Comparison of ENCODE assay signal across 9 cellular contexts in genomic region chr2:84958135-84959044, GRCh38. TPM values are rescaled to one million over a fixed set of nuclear protein-coding genes. Genes with fewer than 3 reads are reported as not detected.
A peak's percentile ranks its signal among the peaks of the same experiment; 100 is the strongest.
DNase-seq lines count a peak whose midpoint lies in the region; ATAC-seq and TF ChIP-seq lines count a peak whose summit lies in the region.
"Had no signal": no experiment of that assay in that cellular context is flagged by ENCODE, and none has a peak within 500 bp of the region (broad histone marks: within the 10 kb centered on the region; RNA-seq: fewer than 3 reads in every experiment).

No MANE protein-coding gene starts in this region.

- H3K27ac ChIP-seq in gastroesophageal sphincter (peak overlapping the region in 3 of 4 donors; percentile 22 to 74 (median 63)), gastrocnemius medialis (peak overlapping the region; percentile 18 to 77 (median 56))

- H3K27me3 ChIP-seq in gastroesophageal sphincter = no peaks in the 10 kb centered on the region
- no peaks in the 10 kb centered on the region for H3K27me3 ChIP-seq in gastrocnemius medialis

- intact Hi-C loops in gastrocnemius medialis (cut with DNase I; ENCODE audit: low total_unique reads) = no loop called here

- 39 to 44% methylated on average over 7 of the region's 10 CpGs for WGBS in gastroesophageal sphincter (ENCODE audit: low coverage in 1 of 2), 2 donors

- peaks cover 0 to 23% (median 9%) of the 10 kb centered on the region in 3 donors for H3K4me1 ChIP-seq in gastroesophageal sphincter
- H3K4me1 ChIP-seq in gastrocnemius medialis = peaks cover 19 to 20% of the 10 kb centered on the region in 2 donors

- no peak for TF ChIP-seq EP300 in gastroesophageal sphincter (IDR thresholded peaks at IDR 0.05)

- no peak for TF ChIP-seq POLR2A in gastroesophageal sphincter (IDR thresholded peaks at IDR 0.05)
- no peak for TF ChIP-seq POLR2A in gastrocnemius medialis (IDR thresholded peaks at IDR 0.05)

- H3K4me3 ChIP-seq in HFF-Myc (replicated peaks; ENCODE audit: low read depth, low read length) = no peak overlapping the region
- H3K4me3 ChIP-seq in gastroesophageal sphincter = no peak overlapping the region
- no peak overlapping the region for H3K4me3 ChIP-seq in gastrocnemius medialis

- TF ChIP-seq CTCF in HFF-Myc (IDR thresholded peaks at IDR 0.05; ENCODE audit: low read depth, low read length, missing control alignments) = no peak
- TF ChIP-seq CTCF in gastroesophageal sphincter (IDR thresholded peaks at IDR 0.05) = no peak
- no peak for TF ChIP-seq CTCF in gastrocnemius medialis (IDR thresholded peaks at IDR 0.05 in 4 of 5, conservative IDR thresholded peaks at IDR 0.05 in 1 of 5)

- DNase-seq in AG08395 (ENCODE audit: low spot score) (peak; percentile 72), HFF-Myc (ENCODE audit: extremely low read depth, low read depth) (peak; percentile 80), SHP77 (lab: John Stamatoyannopoulos, UW) (peak; percentile 40 to 47), gastrocnemius medialis (peak; percentile 11 to 28)
- no peak for DNase-seq in effector CD4-positive, alpha-beta T cell
- DNase-seq in activated CD8-positive, alpha-beta memory T cell treated with anti-CD3 and anti-CD28 coated beads, Interleukin-2, amount 50 U/mL, for 48 hours = no peak
- DNase-seq: naive B cell had no signal

- ATAC-seq in gastroesophageal sphincter (peak; percentile 76), gastrocnemius medialis (peak; percentile 43 to 87), GM21619 (IDR thresholded peaks at IDR 0.05; ENCODE audit: unreplicated experiment) (no peak)

- H3K9me3 ChIP-seq in gastroesophageal sphincter = no peaks in the 10 kb centered on the region
- H3K9me3 ChIP-seq in gastrocnemius medialis = no peaks in the 10 kb centered on the region

- H3K36me3 ChIP-seq in gastroesophageal sphincter (no peaks in the 10 kb centered on the region), gastrocnemius medialis (no peaks in the 10 kb centered on the region)

- in situ Hi-C loops in gastrocnemius medialis (cut with MboI; ENCODE audit: low sequenced_read_pairs in 4 of 4) = no loop called here

RNA-seq across cellular contexts. Expression of gene KCMF1, which starts 12.6 kb away (rescaled TPM):
- 10 to 100 TPM; 39.4 to 79.1 (median 68.1) TPM for total RNA-seq in gastroesophageal sphincter
- 100 to 1,000 TPM; 158 to 178 (median 165) TPM for total RNA-seq in gastrocnemius medialis

RNA-seq across cellular contexts. Expression of gene TMSB10, which starts 52.9 kb away (rescaled TPM):
- total RNA-seq in gastroesophageal sphincter = 1,000 to 10,000 TPM in 3 of 4 donors, 100 to 1,000 TPM in 1; 797 to 2,612 (median 1,708) TPM
- total RNA-seq in gastrocnemius medialis = 100 to 1,000 TPM; 329 to 954 (median 486) TPM

Comparison
In these comparisons a context has a peak if more than half of its experiments do, and no peak if none do; other contexts are left out.
1. DNase-seq: peak in AG08395 (single experiment), HFF-Myc (single experiment), SHP77 (2 of 2) and gastrocnemius medialis (2 of 2); none in effector CD4-positive, alpha-beta T cell (single experiment) and activated CD8-positive, alpha-beta memory T cell treated with anti-CD3 and anti-CD28 coated beads, Interleukin-2, amount 50 U/mL, for 48 hours (single experiment).